Comparison of ENCODE assay signal across 21 cellular contexts in the genomic region with DNA sequence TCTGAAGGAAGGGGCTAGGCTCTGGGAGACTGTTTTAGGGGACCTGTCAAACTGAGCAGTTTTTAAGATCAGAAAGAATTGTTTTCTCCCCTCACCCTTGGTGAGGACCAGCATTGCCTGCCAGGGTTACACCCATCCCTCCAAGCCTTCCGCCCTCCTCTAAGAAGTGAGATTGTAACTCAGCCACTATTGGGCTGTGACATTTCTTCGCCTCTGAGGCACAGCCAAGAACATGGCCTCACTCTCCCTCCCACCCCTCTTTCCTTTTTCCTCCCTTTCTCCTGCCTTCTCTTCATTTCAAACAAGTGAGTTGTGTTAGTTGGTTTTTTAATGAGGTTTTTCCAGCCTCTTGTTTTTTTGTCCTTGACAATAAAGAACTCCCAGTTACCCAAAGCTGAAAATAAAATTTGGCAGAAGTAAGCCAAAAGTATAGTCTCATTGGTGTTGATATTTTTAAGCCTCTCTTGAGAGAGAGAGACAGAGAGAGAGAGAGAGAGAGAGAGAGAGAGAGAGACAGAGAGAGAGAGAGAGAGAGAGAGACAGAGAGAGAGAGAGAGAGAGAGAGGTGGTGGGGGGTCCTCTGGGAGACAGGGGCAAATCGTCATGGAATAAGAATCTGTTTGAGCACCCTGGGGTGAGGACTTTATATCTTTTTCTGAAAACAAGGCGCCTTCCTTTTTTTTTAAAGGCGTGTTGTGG.
DNase-seq lines count a peak whose midpoint lies in the region; ATAC-seq and TF ChIP-seq lines count a peak whose summit lies in the region.
"Had no signal": no experiment of that assay in that cellular context is flagged by ENCODE, and none has a peak within 500 bp of the region (broad histone marks: within the 10 kb centered on the region; RNA-seq: fewer than 3 reads in every experiment).

No MANE protein-coding gene starts in this region.

- H4K20me1 ChIP-seq in fibroblast of lung (ENCODE audit: control insufficient read depth, extremely low read depth, insufficient read depth, low read length), result no peaks in the 10 kb centered on the region

- WGBS in tibial nerve, 2 donors, result 39 to 44% methylated on average over 5 of the region's 5 CpGs

- H3K27ac Mint-ChIP-seq in T-helper 17 cell (peak overlapping the region; percentile 10), nephron progenitor cell (peak overlapping the region; percentile 3)
- H3K27ac Mint-ChIP-seq: activated B cell treated with CpG ODN at 0.5 μM for 24 hours; activated CD8-positive, alpha-beta T cell treated with anti-CD3 and anti-CD28 coated beads for 36 hours; activated naive CD8-positive, alpha-beta T cell treated with anti-CD3 and anti-CD28 coated beads, Interleukin-2, amount 50 U/mL, for 24 hours; activated T-cell treated with anti-CD3 and anti-CD28 coated beads, Interleukin-2, amount 50 U/mL, for 24 hours; stimulated activated naive CD8-positive, alpha-beta T cell treated with anti-CD3 and anti-CD28 coated beads, Interleukin-15, Interleukin-2, amounts not matched to agents 100 ng/mL and 50 ng/mL, for 24 hours; T-helper 2 cell treated with Interferon-gamma antibody and Interleukin-4, amounts not matched to agents 5 μg/mL and 100 μg/mL, for 36 hours had no signal

- DNase-seq in T-helper 17 cell (no peak), fibroblast of lung (ENCODE audit: low read depth in 2 of 2) (no peak), nephron progenitor cell (no peak), tibial nerve (ENCODE audit: low spot score in 2 of 2) (no peak), SHP77 treated with DMSO at 0.1 percent for 48 hours (lab: John Stamatoyannopoulos, UW) (no peak)
- DNase-seq: activated B cell treated with CpG ODN at 0.5 μM for 24 hours; activated CD8-positive, alpha-beta T cell treated with anti-CD3 and anti-CD28 coated beads for 36 hours; activated naive CD8-positive, alpha-beta T cell treated with anti-CD3 and anti-CD28 coated beads, Interleukin-2, amount 50 U/mL, for 24 hours; activated T-cell treated with anti-CD3 and anti-CD28 coated beads, Interleukin-2, amount 50 U/mL, for 24 hours; AML-193; KBM-7; kidney; NCI-H2081 treated with DMSO at 0.1 percent for 48 hours; NCI-H510A treated with DMSO at 0.1 percent for 48 hours; right lobe of liver; SIG-M5 had no signal

- H3K4me3 ChIP-seq in fibroblast of lung (replicated peaks in 1 of 4; ENCODE audit: control extremely low read depth in 1 of 4, insufficient read depth in 1 of 4, low read depth in 3 of 4, low read length in 4 of 4) (no peak overlapping the region), tibial nerve (no peak overlapping the region)
- H3K4me3 ChIP-seq: HAP-1, right lobe of liver had no signal

- H3K36me3 ChIP-seq in fibroblast of lung (ENCODE audit: control insufficient read depth, insufficient read depth, low read length) (no peaks in the 10 kb centered on the region), tibial nerve (no peaks in the 10 kb centered on the region)
- H3K36me3 ChIP-seq: HAP-1, right lobe of liver had no signal

- no peaks in the 10 kb centered on the region for H3K9me3 ChIP-seq in T-helper 17 cell (ENCODE audit: control insufficient read depth, low read length, poor library complexity, severe bottlenecking)
- H3K9me3 ChIP-seq in fibroblast of lung (ENCODE audit: control insufficient read depth, insufficient read depth, low read depth, low read length), result no peaks in the 10 kb centered on the region
- H3K9me3 ChIP-seq in tibial nerve, result no peaks in the 10 kb centered on the region
- H3K9me3 ChIP-seq: HAP-1, right lobe of liver had no signal

- H3K4me3 Mint-ChIP-seq in T-helper 17 cell (no peak overlapping the region), nephron progenitor cell (no peak overlapping the region)
- H3K4me3 Mint-ChIP-seq: activated B cell treated with CpG ODN at 0.5 μM for 24 hours; activated CD8-positive, alpha-beta T cell treated with anti-CD3 and anti-CD28 coated beads for 36 hours; activated naive CD8-positive, alpha-beta T cell treated with anti-CD3 and anti-CD28 coated beads, Interleukin-2, amount 50 U/mL, for 24 hours; activated T-cell treated with anti-CD3 and anti-CD28 coated beads, Interleukin-2, amount 50 U/mL, for 24 hours; stimulated activated naive CD8-positive, alpha-beta T cell treated with anti-CD3 and anti-CD28 coated beads, Interleukin-15, Interleukin-2, amounts not matched to agents 100 ng/mL and 50 ng/mL, for 24 hours; T-helper 2 cell treated with Interferon-gamma antibody and Interleukin-4, amounts not matched to agents 5 μg/mL and 100 μg/mL, for 36 hours had no signal

- H3K36me3 Mint-ChIP-seq in T-helper 17 cell (ENCODE audit: low read depth) (no peaks in the 10 kb centered on the region), nephron progenitor cell (ENCODE audit: low read depth) (no peaks in the 10 kb centered on the region)

- no peaks in the 10 kb centered on the region for H3K27me3 ChIP-seq in fibroblast of lung (ENCODE audit: control insufficient read depth, insufficient read depth, low read length)
- H3K27me3 ChIP-seq in tibial nerve, result no peaks in the 10 kb centered on the region
- H3K27me3 ChIP-seq: right lobe of liver had no signal

- H3K27me3 Mint-ChIP-seq in T-helper 17 cell (no peaks in the 10 kb centered on the region), nephron progenitor cell (ENCODE audit: low read depth, poor library complexity) (peaks cover 27% of the 10 kb centered on the region)
- H3K27me3 Mint-ChIP-seq: activated B cell treated with CpG ODN at 0.5 μM for 24 hours; activated CD8-positive, alpha-beta T cell treated with anti-CD3 and anti-CD28 coated beads for 36 hours; activated naive CD8-positive, alpha-beta T cell treated with anti-CD3 and anti-CD28 coated beads, Interleukin-2, amount 50 U/mL, for 24 hours; activated T-cell treated with anti-CD3 and anti-CD28 coated beads, Interleukin-2, amount 50 U/mL, for 24 hours; stimulated activated naive CD8-positive, alpha-beta T cell treated with anti-CD3 and anti-CD28 coated beads, Interleukin-15, Interleukin-2, amounts not matched to agents 100 ng/mL and 50 ng/mL, for 24 hours had no signal

- H3K4me1 ChIP-seq in fibroblast of lung (ENCODE audit: control insufficient read depth, extremely low read depth, insufficient read depth, low read length) (peaks cover 25% of the 10 kb centered on the region), tibial nerve (peaks cover 0 to 58% (median 13%) of the 10 kb centered on the region in 4 donors)
- H3K4me1 ChIP-seq: right lobe of liver had no signal

- TF ChIP-seq EP300 in tibial nerve (IDR thresholded peaks at IDR 0.05), result peak in 1 of 2 donors; percentile 7

- no peaks in the 10 kb centered on the region for H3K79me2 ChIP-seq in fibroblast of lung (ENCODE audit: control insufficient read depth, insufficient read depth, low read length)

- H3K9me3 Mint-ChIP-seq in nephron progenitor cell, result no peaks in the 10 kb centered on the region
- H3K9me3 Mint-ChIP-seq: activated B cell treated with CpG ODN at 0.5 μM for 24 hours; activated CD8-positive, alpha-beta T cell treated with anti-CD3 and anti-CD28 coated beads for 36 hours; activated naive CD8-positive, alpha-beta T cell treated with anti-CD3 and anti-CD28 coated beads, Interleukin-2, amount 50 U/mL, for 24 hours; activated T-cell treated with anti-CD3 and anti-CD28 coated beads, Interleukin-2, amount 50 U/mL, for 24 hours; stimulated activated naive CD8-positive, alpha-beta T cell treated with anti-CD3 and anti-CD28 coated beads, Interleukin-15, Interleukin-2, amounts not matched to agents 100 ng/mL and 50 ng/mL, for 24 hours; T-helper 2 cell treated with Interferon-gamma antibody and Interleukin-4, amounts not matched to agents 5 μg/mL and 100 μg/mL, for 36 hours had no signal

- no peak for ATAC-seq in T-helper 17 cell
- ATAC-seq in HG03460 (IDR thresholded peaks at IDR 0.05; ENCODE audit: unreplicated experiment), result no peak
- ATAC-seq in HG03378 (IDR thresholded peaks at IDR 0.05; ENCODE audit: unreplicated experiment), result no peak
- ATAC-seq: activated CD8-positive, alpha-beta T cell treated with anti-CD3 and anti-CD28 coated beads for 36 hours; activated naive CD8-positive, alpha-beta T cell treated with anti-CD3 and anti-CD28 coated beads, Interleukin-2, amount 50 U/mL, for 24 hours; right lobe of liver had no signal

- no peak for TF ChIP-seq CTCF in fibroblast of lung (conservative IDR thresholded peaks at IDR 0.05 in 1 of 2, IDR thresholded peaks at IDR 0.05 in 1 of 2; ENCODE audit: low read depth in 1 of 2, low read length in 2 of 2)
- no peak for TF ChIP-seq CTCF in nephron progenitor cell (IDR thresholded peaks at IDR 0.05)
- TF ChIP-seq CTCF in tibial nerve (IDR thresholded peaks at IDR 0.05), result peak in 4 of 5 experiments; percentile 19 to 94 (median 62)

- no peak overlapping the region for H3K9ac ChIP-seq in fibroblast of lung (ENCODE audit: insufficient read depth, low read length)

- TF ChIP-seq POLR2A in tibial nerve (IDR thresholded peaks at IDR 0.05), result no peak

- H3K4me2 ChIP-seq in fibroblast of lung (ENCODE audit: extremely low read depth, insufficient read depth, low read length), result no peak overlapping the region

- H2AFZ ChIP-seq in fibroblast of lung (ENCODE audit: low read length), result no peak overlapping the region

- H3K27ac ChIP-seq in fibroblast of lung (ENCODE audit: insufficient read depth, low read length) (peak overlapping the region; percentile 35), tibial nerve (peak overlapping the region; percentile 34 to 89 (median 62))
- H3K27ac ChIP-seq: right lobe of liver had no signal

- H3K4me1 Mint-ChIP-seq in T-helper 17 cell, result peaks cover 6% of the 10 kb centered on the region
- peaks cover 67% of the 10 kb centered on the region for H3K4me1 Mint-ChIP-seq in nephron progenitor cell
- H3K4me1 Mint-ChIP-seq: activated B cell treated with CpG ODN at 0.5 μM for 24 hours; activated naive CD8-positive, alpha-beta T cell treated with anti-CD3 and anti-CD28 coated beads, Interleukin-2, amount 50 U/mL, for 24 hours had no signal

Comparison
In these comparisons a context has a peak if more than half of its experiments do, and no peak if none do; other contexts are left out.
1. CTCF ChIP-seq: peak in tibial nerve (4 of 5); none in fibroblast of lung (0 of 2) and nephron progenitor cell (single experiment).